In genomic region chr1:231561663-231562383, GRCh38 we compare ENCODE assay signal across 20 cellular contexts. TPM values are rescaled to one million over a fixed set of nuclear protein-coding genes. Genes with fewer than 3 reads are reported as not detected.
DNase-seq lines count a peak whose midpoint lies in the region; ATAC-seq, FAIRE-seq and TF ChIP-seq lines count a peak whose summit lies in the region.
"Had no signal": no experiment of that assay in that cellular context is flagged by ENCODE, and none has a peak within 500 bp of the region (broad histone marks: within the 10 kb centered on the region; RNA-seq: fewer than 3 reads in every experiment).

No MANE protein-coding gene starts in this region.

- H3K9me3 Mint-ChIP-seq in progenitor cell of endocrine pancreas (ENCODE audit: low read depth): no peaks in the 10 kb centered on the region
- H3K9me3 Mint-ChIP-seq in CD14-positive monocyte: no peaks in the 10 kb centered on the region
- H3K9me3 Mint-ChIP-seq: CD4-positive, alpha-beta T cell had no signal

- peaks cover 17% of the 10 kb centered on the region for H3K36me3 Mint-ChIP-seq in progenitor cell of endocrine pancreas (ENCODE audit: insufficient read depth)
- H3K36me3 Mint-ChIP-seq in CD14-positive monocyte: peaks cover 29 to 56% of the 10 kb centered on the region in 2 donors

- DNase-seq in RCC 7860 (ENCODE audit: low spot score): no peak
- no peak for DNase-seq in left colon
- DNase-seq in progenitor cell of endocrine pancreas (ENCODE audit: low spot score, unreplicated experiment): no peak
- DNase-seq in H7: no peak
- DNase-seq in kidney glomerular epithelial cell (lab: John Stamatoyannopoulos, UW): no peak
- DNase-seq in CD14-positive monocyte (ENCODE audit: low spot score): no peak
- DNase-seq: ACHN; BE2C; C1 segment of cervical spinal cord; CD4-positive, alpha-beta T cell; DMS153; DMS79; GF-D8; IMR-90 had no signal

- H3K27ac Mint-ChIP-seq in progenitor cell of endocrine pancreas (peak overlapping the region; percentile 59), CD14-positive monocyte (no peak overlapping the region)
- H3K27ac Mint-ChIP-seq: CD4-positive, alpha-beta T cell had no signal

- no peak overlapping the region for H3K4me3 Mint-ChIP-seq in progenitor cell of endocrine pancreas (ENCODE audit: low read depth)
- H3K4me3 Mint-ChIP-seq in CD14-positive monocyte: no peak overlapping the region
- H3K4me3 Mint-ChIP-seq: CD4-positive, alpha-beta T cell had no signal

- H3K36me3 ChIP-seq in H7 (replicated peaks; ENCODE audit: control insufficient read depth, insufficient read depth, low read length): no peaks in the 10 kb centered on the region; the same call in 1 of the 2 replicates

- no peaks in the 10 kb centered on the region for H3K27me3 ChIP-seq in H7 (ENCODE audit: control insufficient read depth, insufficient read depth, low read length)
- H3K27me3 ChIP-seq: BE2C had no signal

- no peak overlapping the region for H3K4me3 ChIP-seq in H7 (ENCODE audit: insufficient read depth, low read depth, low read length)
- H3K4me3 ChIP-seq: HAP-1, K562 had no signal

- H3K4me1 Mint-ChIP-seq in progenitor cell of endocrine pancreas (ENCODE audit: low read depth) (no peaks in the 10 kb centered on the region), CD14-positive monocyte (peaks cover 18% of the 10 kb centered on the region)

- intact Hi-C loops in left colon (cut with DNase I, micrococcal nuclease) (no loop called here), CD14-positive monocyte (cut with micrococcal nuclease) (no loop called here)

- ATAC-seq in left colon: peak; percentile 84
- ATAC-seq in HG03025 (IDR thresholded peaks at IDR 0.05; ENCODE audit: low FRiP score, unreplicated experiment): no peak
- ATAC-seq: K562 had no signal

- TF ChIP-seq CTCF in progenitor cell of endocrine pancreas (IDR thresholded peaks at IDR 0.05; ENCODE audit: unreplicated experiment) (no peak), CD14-positive monocyte (IDR thresholded peaks at IDR 0.05) (no peak)

- FAIRE-seq in RCC 7860 (lab: Jason Lieb, UNC) (peak; percentile 94), endometrium (lab: Jason Lieb, UNC) (peak; percentile 81)
- FAIRE-seq: H1, HTR-8/SVneo, K562 had no signal

- H3K27me3 Mint-ChIP-seq in progenitor cell of endocrine pancreas (no peaks in the 10 kb centered on the region), CD14-positive monocyte (ENCODE audit: low read depth in 3 of 3) (no peaks in the 10 kb centered on the region)
- H3K27me3 Mint-ChIP-seq: CD4-positive, alpha-beta T cell had no signal

RNA-seq across cellular contexts. Expression of gene TSNAX, which starts 33.4 kb away (rescaled TPM):
- total RNA-seq in left colon (10 to 100 TPM; 30.7 to 34.3 TPM), progenitor cell of endocrine pancreas (33.2 and 35.6 TPM in 2 replicates)
- 48.3 and 51.0 TPM in 2 replicates for total RNA-seq in H7 (2014; rRNA removed; shearing (Covaris generic))
- polyA plus RNA-seq in CD14-positive monocyte: 10 to 100 TPM; 82.0 to 86.9 TPM
